Comparison of ENCODE assay signal across 8 cellular contexts in genomic region chr17:8288336-8289102, GRCh38. TPM values are rescaled to one million over a fixed set of nuclear protein-coding genes. Genes with fewer than 3 reads are reported as not detected.
DNase-seq lines count a peak whose midpoint lies in the region; ATAC-seq and TF ChIP-seq lines count a peak whose summit lies in the region.

TSS of gene RANGRF (plus strand) at chr17:8288670. CDS start at chr17:8288789, 119 bp downstream.

- ATAC-seq in GM21529 (IDR thresholded peaks at IDR 0.05; ENCODE audit: unreplicated experiment) (peak; percentile 76), natural killer cell (peak; percentile 93 to 94 (median 94))

- H3K4me3 Mint-ChIP-seq in activated T-helper 2 cell treated with anti-CD3 and anti-CD28 coated beads, Interferon-gamma antibody, Interleukin-2, Interleukin-4, amounts not matched to agents 10 μg/mL and 5 μg/mL and 100 μg/mL, durations not matched to agents 14 hours and 24 hours and 36 hours (ENCODE audit: low read depth): peak within 1 kb of the TSS; percentile 97
- H3K4me3 Mint-ChIP-seq in natural killer cell: peak within 1 kb of the TSS; percentile 96

- H4K20me1 ChIP-seq in KMS-11 (ENCODE audit: insufficient read depth): no peaks in the 10 kb centered on the region

- no peaks in the 10 kb centered on the region for H3K4me1 ChIP-seq in KMS-11 (ENCODE audit: low read depth, poor library complexity, severe bottlenecking)

- no peak within 1 kb of the TSS for H3K27ac ChIP-seq in KMS-11

- H3K27me3 ChIP-seq in KMS-11 (ENCODE audit: insufficient read depth, low read depth): no peaks in the 10 kb centered on the region

- no peaks in the 10 kb centered on the region for H3K27me3 Mint-ChIP-seq in activated T-helper 2 cell treated with anti-CD3 and anti-CD28 coated beads, Interferon-gamma antibody, Interleukin-2, Interleukin-4, amounts not matched to agents 10 μg/mL and 5 μg/mL and 100 μg/mL, durations not matched to agents 14 hours and 24 hours and 36 hours (ENCODE audit: low read depth)
- no peaks in the 10 kb centered on the region for H3K27me3 Mint-ChIP-seq in natural killer cell (ENCODE audit: low read depth in 2 of 2)

- peak within 1 kb of the TSS; percentile 61; the same call in 1 of the 2 replicates for H2AFZ ChIP-seq in KMS-11 (ENCODE audit: low read depth)

- peak; percentile 75 for DNase-seq in DMS114 treated with DMSO at 0.1 percent for 48 hours (lab: John Stamatoyannopoulos, UW; ENCODE audit: unreplicated experiment)
- peak; percentile 90 for DNase-seq in RPMI8226
- peak; percentile 83 for DNase-seq in activated T-helper 2 cell treated with anti-CD3 and anti-CD28 coated beads, Interferon-gamma antibody, Interleukin-2, Interleukin-4, amounts not matched to agents 10 μg/mL and 5 μg/mL and 100 μg/mL, durations not matched to agents 14 hours and 24 hours and 36 hours (ENCODE audit: low spot score)
- peak; percentile 79 for DNase-seq in fibroblast of mammary gland (ENCODE audit: low read depth)
- peak; percentile 82 for DNase-seq in natural killer cell
- DNase-seq in stimulated activated naive CD4-positive, alpha-beta T cell (lab: John Stamatoyannopoulos, UW): peak; percentile 59 to 79 (median 74)

- peaks cover 51% of the 10 kb centered on the region for H3K4me1 Mint-ChIP-seq in activated T-helper 2 cell treated with anti-CD3 and anti-CD28 coated beads, Interferon-gamma antibody, Interleukin-2, Interleukin-4, amounts not matched to agents 10 μg/mL and 5 μg/mL and 100 μg/mL, durations not matched to agents 14 hours and 24 hours and 36 hours (ENCODE audit: low read depth)
- peaks cover 20 to 46% of the 10 kb centered on the region in 2 donors for H3K4me1 Mint-ChIP-seq in natural killer cell

- H3K79me2 ChIP-seq in KMS-11 (ENCODE audit: insufficient read depth, low read depth): no peaks in the 10 kb centered on the region

- H3K27ac Mint-ChIP-seq in activated T-helper 2 cell treated with anti-CD3 and anti-CD28 coated beads, Interferon-gamma antibody, Interleukin-2, Interleukin-4, amounts not matched to agents 10 μg/mL and 5 μg/mL and 100 μg/mL, durations not matched to agents 14 hours and 24 hours and 36 hours: peak within 1 kb of the TSS; percentile 92
- peak within 1 kb of the TSS; percentile 95 to 97 for H3K27ac Mint-ChIP-seq in natural killer cell

- peak within 1 kb of the TSS; percentile 34; the same call in 1 of the 2 replicates for H3K9ac ChIP-seq in KMS-11

- no peaks in the 10 kb centered on the region for H3K36me3 ChIP-seq in KMS-11 (ENCODE audit: insufficient read depth)

- H3K4me3 ChIP-seq in KMS-11 (IDR thresholded peaks at IDR 0.05; ENCODE audit: insufficient read depth, low read depth, low read length): no peak within 1 kb of the TSS
- peak within 1 kb of the TSS; percentile 85 for H3K4me3 ChIP-seq in fibroblast of mammary gland (ENCODE audit: control insufficient read depth, low read depth, low read length)

- TF ChIP-seq CTCF in KMS-11 (conservative IDR thresholded peaks at IDR 0.05; ENCODE audit: low read depth, low read length): no peak
- TF ChIP-seq CTCF in fibroblast of mammary gland (conservative IDR thresholded peaks at IDR 0.05; ENCODE audit: control insufficient read depth, insufficient read depth, low read depth, low read length): no peak
- no peak for TF ChIP-seq CTCF in natural killer cell (IDR thresholded peaks at IDR 0.05)

- H3K9me3 Mint-ChIP-seq in activated T-helper 2 cell treated with anti-CD3 and anti-CD28 coated beads, Interferon-gamma antibody, Interleukin-2, Interleukin-4, amounts not matched to agents 10 μg/mL and 5 μg/mL and 100 μg/mL, durations not matched to agents 14 hours and 24 hours and 36 hours: no peaks in the 10 kb centered on the region
- no peaks in the 10 kb centered on the region for H3K9me3 Mint-ChIP-seq in natural killer cell

- intact Hi-C loops in activated T-helper 2 cell treated with anti-CD3 and anti-CD28 coated beads, Interferon-gamma antibody, Interleukin-2, Interleukin-4, amounts not matched to agents 10 μg/mL and 5 μg/mL and 100 μg/mL, durations not matched to agents 14 hours and 24 hours and 36 hours (cut with micrococcal nuclease): loop anchor here (5.0 kb wide), 1 partner anchor 96 kb away; the partner anchor contains the start of gene BORCS6
- intact Hi-C loops in natural killer cell (cut with micrococcal nuclease): loop anchor here (2.0 kb wide), 1 partner anchor 40 kb away; the partner anchor contains the start of genes CTC1 and PFAS

- H3K36me3 Mint-ChIP-seq in activated T-helper 2 cell treated with anti-CD3 and anti-CD28 coated beads, Interferon-gamma antibody, Interleukin-2, Interleukin-4, amounts not matched to agents 10 μg/mL and 5 μg/mL and 100 μg/mL, durations not matched to agents 14 hours and 24 hours and 36 hours (ENCODE audit: low read depth): peaks cover 21% of the 10 kb centered on the region
- no peaks in the 10 kb centered on the region for H3K36me3 Mint-ChIP-seq in natural killer cell

- H3K4me2 ChIP-seq in KMS-11: no peak within 1 kb of the TSS

RNA-seq across cellular contexts. Expression of gene RANGRF, which starts in this region (rescaled TPM):
- total RNA-seq in activated T-helper 2 cell treated with anti-CD3 and anti-CD28 coated beads, Interferon-gamma antibody, Interleukin-2, Interleukin-4, amounts not matched to agents 10 μg/mL and 5 μg/mL and 100 μg/mL, durations not matched to agents 14 hours and 24 hours and 36 hours: 61.4 and 64.1 TPM in 2 replicates
- 10 to 100 TPM; 34.4 to 51.5 (median 44.6) TPM for total RNA-seq in natural killer cell
